1 cellular context compared by ENCODE assay signal in genomic region chr16:46648656-46649055, GRCh38.
TF ChIP-seq lines count a peak whose summit lies in the region.

No MANE protein-coding gene starts in this region.

TF ChIP-seq in SK-N-SH treated with all-trans-retinoic acid at 6 μM for 48 hours, 23 proteins besides CTCF, POLR2A, EP300 and RAD21 (continued from another document):
- TF ChIP-seq CREB5 (CRISPR knock-in tag; IDR thresholded peaks at IDR 0.05; ENCODE audit: low read depth) (no peak), OSR1 (CRISPR knock-in tag; IDR thresholded peaks at IDR 0.05) (no peak), ZNF70 (CRISPR knock-in tag; IDR thresholded peaks at IDR 0.05) (no peak), ESRRG (CRISPR knock-in tag; IDR thresholded peaks at IDR 0.05) (no peak), ZNF8 (CRISPR knock-in tag; IDR thresholded peaks at IDR 0.05) (no peak), BACH2 (CRISPR knock-in tag; IDR thresholded peaks at IDR 0.05; ENCODE audit: borderline replicate concordance) (no peak), TCF4 (CRISPR knock-in tag; IDR thresholded peaks at IDR 0.05; ENCODE audit: borderline replicate concordance) (no peak), PPARA (CRISPR knock-in tag; IDR thresholded peaks at IDR 0.05; ENCODE audit: borderline replicate concordance) (no peak), ARNTL (CRISPR knock-in tag; IDR thresholded peaks at IDR 0.05; ENCODE audit: borderline replicate concordance, low read depth) (no peak), TOX (CRISPR knock-in tag; IDR thresholded peaks at IDR 0.05; ENCODE audit: borderline replicate concordance) (no peak), ZC3H10 (CRISPR knock-in tag; IDR thresholded peaks at IDR 0.05) (no peak)
- TF ChIP-seq, protein P1, sequence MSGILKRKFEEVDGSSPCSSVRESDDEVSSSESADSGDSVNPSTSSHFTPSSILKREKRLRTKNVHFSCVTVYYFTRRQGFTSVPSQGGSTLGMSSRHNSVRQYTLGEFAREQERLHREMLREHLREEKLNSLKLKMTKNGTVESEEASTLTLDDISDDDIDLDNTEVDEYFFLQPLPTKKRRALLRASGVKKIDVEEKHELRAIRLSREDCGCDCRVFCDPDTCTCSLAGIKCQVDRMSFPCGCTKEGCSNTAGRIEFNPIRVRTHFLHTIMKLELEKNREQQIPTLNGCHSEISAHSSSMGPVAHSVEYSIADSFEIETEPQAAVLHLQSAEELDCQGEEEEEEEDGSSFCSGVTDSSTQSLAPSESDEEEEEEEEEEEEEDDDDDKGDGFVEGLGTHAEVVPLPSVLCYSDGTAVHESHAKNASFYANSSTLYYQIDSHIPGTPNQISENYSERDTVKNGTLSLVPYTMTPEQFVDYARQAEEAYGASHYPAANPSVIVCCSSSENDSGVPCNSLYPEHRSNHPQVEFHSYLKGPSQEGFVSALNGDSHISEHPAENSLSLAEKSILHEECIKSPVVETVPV (CRISPR knock-in tag; IDR thresholded peaks at IDR 0.05) = no peak
- TF ChIP-seq, protein P2, sequence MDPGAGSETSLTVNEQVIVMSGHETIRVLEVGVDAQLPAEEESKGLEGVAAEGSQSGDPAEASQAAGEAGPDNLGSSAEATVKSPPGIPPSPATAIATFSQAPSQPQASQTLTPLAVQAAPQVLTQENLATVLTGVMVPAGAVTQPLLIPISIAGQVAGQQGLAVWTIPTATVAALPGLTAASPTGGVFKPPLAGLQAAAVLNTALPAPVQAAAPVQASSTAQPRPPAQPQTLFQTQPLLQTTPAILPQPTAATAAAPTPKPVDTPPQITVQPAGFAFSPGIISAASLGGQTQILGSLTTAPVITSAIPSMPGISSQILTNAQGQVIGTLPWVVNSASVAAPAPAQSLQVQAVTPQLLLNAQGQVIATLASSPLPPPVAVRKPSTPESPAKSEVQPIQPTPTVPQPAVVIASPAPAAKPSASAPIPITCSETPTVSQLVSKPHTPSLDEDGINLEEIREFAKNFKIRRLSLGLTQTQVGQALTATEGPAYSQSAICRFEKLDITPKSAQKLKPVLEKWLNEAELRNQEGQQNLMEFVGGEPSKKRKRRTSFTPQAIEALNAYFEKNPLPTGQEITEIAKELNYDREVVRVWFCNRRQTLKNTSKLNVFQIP (CRISPR knock-in tag; IDR thresholded peaks at IDR 0.05; ENCODE audit: borderline replicate concordance, low read depth) = no peak
- TF ChIP-seq, protein P3, sequence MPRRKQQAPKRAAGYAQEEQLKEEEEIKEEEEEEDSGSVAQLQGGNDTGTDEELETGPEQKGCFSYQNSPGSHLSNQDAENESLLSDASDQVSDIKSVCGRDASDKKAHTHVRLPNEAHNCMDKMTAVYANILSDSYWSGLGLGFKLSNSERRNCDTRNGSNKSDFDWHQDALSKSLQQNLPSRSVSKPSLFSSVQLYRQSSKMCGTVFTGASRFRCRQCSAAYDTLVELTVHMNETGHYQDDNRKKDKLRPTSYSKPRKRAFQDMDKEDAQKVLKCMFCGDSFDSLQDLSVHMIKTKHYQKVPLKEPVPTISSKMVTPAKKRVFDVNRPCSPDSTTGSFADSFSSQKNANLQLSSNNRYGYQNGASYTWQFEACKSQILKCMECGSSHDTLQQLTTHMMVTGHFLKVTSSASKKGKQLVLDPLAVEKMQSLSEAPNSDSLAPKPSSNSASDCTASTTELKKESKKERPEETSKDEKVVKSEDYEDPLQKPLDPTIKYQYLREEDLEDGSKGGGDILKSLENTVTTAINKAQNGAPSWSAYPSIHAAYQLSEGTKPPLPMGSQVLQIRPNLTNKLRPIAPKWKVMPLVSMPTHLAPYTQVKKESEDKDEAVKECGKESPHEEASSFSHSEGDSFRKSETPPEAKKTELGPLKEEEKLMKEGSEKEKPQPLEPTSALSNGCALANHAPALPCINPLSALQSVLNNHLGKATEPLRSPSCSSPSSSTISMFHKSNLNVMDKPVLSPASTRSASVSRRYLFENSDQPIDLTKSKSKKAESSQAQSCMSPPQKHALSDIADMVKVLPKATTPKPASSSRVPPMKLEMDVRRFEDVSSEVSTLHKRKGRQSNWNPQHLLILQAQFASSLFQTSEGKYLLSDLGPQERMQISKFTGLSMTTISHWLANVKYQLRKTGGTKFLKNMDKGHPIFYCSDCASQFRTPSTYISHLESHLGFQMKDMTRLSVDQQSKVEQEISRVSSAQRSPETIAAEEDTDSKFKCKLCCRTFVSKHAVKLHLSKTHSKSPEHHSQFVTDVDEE (CRISPR knock-in tag; IDR thresholded peaks at IDR 0.05) = no peak
